In genomic region chr20:49983848-49984408, GRCh38 we compare ENCODE assay signal across 8 cellular contexts. TPM values are rescaled to one million over a fixed set of nuclear protein-coding genes. Genes with fewer than 3 reads are reported as not detected.
DNase-seq lines count a peak whose midpoint lies in the region; ATAC-seq and TF ChIP-seq lines count a peak whose summit lies in the region.

No MANE protein-coding gene starts in this region.

- no peaks in the 10 kb centered on the region for H3K9me3 ChIP-seq in Caco-2
- no peaks in the 10 kb centered on the region for H3K9me3 ChIP-seq in heart left ventricle

- H3K27ac ChIP-seq in heart left ventricle (peak overlapping the region; percentile 3 to 86 (median 78)), rectal smooth muscle tissue (ENCODE audit: low read depth, low read length) (peak overlapping the region; percentile 77)

- H3K4me3 Mint-ChIP-seq in Caco-2 (ENCODE audit: unreplicated experiment) = peak overlapping the region; percentile 73
- H3K4me3 Mint-ChIP-seq in activated CD8-positive, alpha-beta T cell treated with anti-CD3 and anti-CD28 coated beads for 36 hours = peak overlapping the region; percentile 65

- DNase-seq in Caco-2 = no peak
- DNase-seq in activated CD8-positive, alpha-beta T cell treated with anti-CD3 and anti-CD28 coated beads for 36 hours = no peak
- DNase-seq in heart left ventricle = peak in 2 of 5 donors; percentile 39 to 43
- DNase-seq in foreskin melanocyte = no peak
- no peak for DNase-seq in NCI-H1092 (lab: John Stamatoyannopoulos, UW)

- H3K4me3 ChIP-seq in Caco-2 (ENCODE audit: low read depth, low read length) (peak overlapping the region; percentile 69; the same call in 1 of the 2 replicates), heart left ventricle (peak overlapping the region; percentile 23 to 78 (median 60)), rectal smooth muscle tissue (ENCODE audit: low read length) (peak overlapping the region; percentile 78)

- peaks cover 1% of the 10 kb centered on the region; the same call in 1 of the 2 replicates for H3K36me3 ChIP-seq in Caco-2 (ENCODE audit: control insufficient read depth, insufficient read depth, low read length)
- peaks cover 0 to 14% (median 0%) of the 10 kb centered on the region in 9 donors for H3K36me3 ChIP-seq in heart left ventricle
- no peaks in the 10 kb centered on the region for H3K36me3 ChIP-seq in rectal smooth muscle tissue (ENCODE audit: control insufficient read depth, insufficient read depth, low read length)

- TF ChIP-seq CTCF in Caco-2 (IDR thresholded peaks at IDR 0.05; ENCODE audit: insufficient read depth in 1 of 2, low read depth in 1 of 2, low read length in 1 of 2, severe bottlenecking in 1 of 2, unreplicated experiment in 1 of 2) = no peak
- no peak for TF ChIP-seq CTCF in activated CD8-positive, alpha-beta T cell treated with anti-CD3 and anti-CD28 coated beads for 36 hours (IDR thresholded peaks at IDR 0.05)
- TF ChIP-seq CTCF in heart left ventricle (IDR thresholded peaks at IDR 0.05) = no peak

- intact Hi-C loops in Caco-2 (cut with micrococcal nuclease; ENCODE audit: unreplicated experiment) = loop anchor here (2.0 kb wide), 1 partner anchor 55 kb away; no protein-coding TSS in a partner anchor
- intact Hi-C loops in activated CD8-positive, alpha-beta T cell treated with anti-CD3 and anti-CD28 coated beads for 36 hours (cut with micrococcal nuclease) = loop anchor here (5.0 kb wide), 1 partner anchor 183 kb away; no protein-coding TSS in a partner anchor
- intact Hi-C loops in heart left ventricle (cut with DNase I) = loop anchor here in 7 of 10 donors (1.0 to 10.0 kb wide), 7 partner anchors 63 to 481 kb away; no protein-coding TSS in a partner anchor

- no peaks in the 10 kb centered on the region for H3K9me3 Mint-ChIP-seq in Caco-2 (ENCODE audit: unreplicated experiment)
- H3K9me3 Mint-ChIP-seq in activated CD8-positive, alpha-beta T cell treated with anti-CD3 and anti-CD28 coated beads for 36 hours = no peaks in the 10 kb centered on the region

- peaks cover 32% of the 10 kb centered on the region for H3K4me1 ChIP-seq in Caco-2
- H3K4me1 ChIP-seq in heart left ventricle = peaks cover 0 to 74% (median 47%) of the 10 kb centered on the region in 12 donors
- peaks cover 10% of the 10 kb centered on the region for H3K4me1 ChIP-seq in rectal smooth muscle tissue (ENCODE audit: control insufficient read depth, insufficient read depth, low read length)

- POLR2A ChIA-PET in Caco-2 (lab: Charles Lee) = interaction anchor here (0.6 to 2.1 kb wide), 4 partner anchors 33 to 88 kb away, joined by 3 to 12 read pairs (median 6); no protein-coding TSS in a partner anchor
- POLR2A ChIA-PET in activated CD8-positive, alpha-beta T cell treated with anti-CD3 and anti-CD28 coated beads for 36 hours (lab: Charles Lee) = interaction anchor here (1.0 to 1.4 kb wide), 2 partner anchors 366 to 499 kb away, joined by 3 read pairs; no protein-coding TSS in a partner anchor

- H3K36me3 Mint-ChIP-seq in Caco-2 (ENCODE audit: insufficient read depth, unreplicated experiment) = peaks cover 26% of the 10 kb centered on the region
- H3K36me3 Mint-ChIP-seq in activated CD8-positive, alpha-beta T cell treated with anti-CD3 and anti-CD28 coated beads for 36 hours (ENCODE audit: low read depth) = no peaks in the 10 kb centered on the region

- peaks cover 34% of the 10 kb centered on the region for H3K4me1 Mint-ChIP-seq in Caco-2 (ENCODE audit: low read depth, unreplicated experiment)
- peaks cover 27% of the 10 kb centered on the region for H3K4me1 Mint-ChIP-seq in activated CD8-positive, alpha-beta T cell treated with anti-CD3 and anti-CD28 coated beads for 36 hours (ENCODE audit: low read depth)

- ATAC-seq in activated CD8-positive, alpha-beta T cell treated with anti-CD3 and anti-CD28 coated beads for 36 hours = no peak
- ATAC-seq in heart left ventricle (no peak), HG02852 (IDR thresholded peaks at IDR 0.05; ENCODE audit: unreplicated experiment) (no peak), GM18517 (IDR thresholded peaks at IDR 0.05; ENCODE audit: unreplicated experiment) (no peak)

- CTCF ChIA-PET in Caco-2 (lab: Charles Lee) = interaction anchor here (0.5 to 11.4 kb wide), 3 partner anchors 32 to 84 kb away, joined by 3 to 433 read pairs (median 3); no protein-coding TSS in a partner anchor
- CTCF ChIA-PET in activated CD8-positive, alpha-beta T cell treated with anti-CD3 and anti-CD28 coated beads for 36 hours (lab: Charles Lee) = interaction anchor here (1.1 to 11.7 kb wide), 2 partner anchors 54 to 89 kb away, joined by 3 to 364 read pairs; no protein-coding TSS in a partner anchor

- no TSS peak for BruUV-seq in Caco-2 (replicated peaks; lab: Mats Ljungman, UMichigan)

- H3K9ac ChIP-seq in rectal smooth muscle tissue (ENCODE audit: low read length) = peak overlapping the region; percentile 41

- H3K27me3 ChIP-seq in Caco-2 (replicated peaks; ENCODE audit: control insufficient read depth, insufficient read depth, low read length) (no peaks in the 10 kb centered on the region), heart left ventricle (no peaks in the 10 kb centered on the region), rectal smooth muscle tissue (ENCODE audit: control insufficient read depth, insufficient read depth, low read length) (no peaks in the 10 kb centered on the region)

- 61 to 66% (median 63%) methylated on average over 14 to 18 of the region's 18 CpGs for WGBS in heart left ventricle, 4 donors

- no peaks in the 10 kb centered on the region for H3K27me3 Mint-ChIP-seq in Caco-2 (ENCODE audit: insufficient read depth, unreplicated experiment)
- peaks cover 3% of the 10 kb centered on the region for H3K27me3 Mint-ChIP-seq in activated CD8-positive, alpha-beta T cell treated with anti-CD3 and anti-CD28 coated beads for 36 hours

- H3K27ac Mint-ChIP-seq in Caco-2 (ENCODE audit: unreplicated experiment) = peak overlapping the region; percentile 73
- no peak overlapping the region for H3K27ac Mint-ChIP-seq in activated CD8-positive, alpha-beta T cell treated with anti-CD3 and anti-CD28 coated beads for 36 hours

- TF ChIP-seq POLR2A in heart left ventricle (IDR thresholded peaks at IDR 0.05) = no peak

RNA-seq across cellular contexts. Expression of gene SNAI1, which starts 1.1 kb away (rescaled TPM):
- total RNA-seq in Caco-2 (2022) (8.9 and 10.9 TPM in 2 replicates), heart left ventricle (1 to 10 TPM in 6 of 9 donors, under 1 TPM in 3; 0.37 to 6.7 (median 1.6) TPM)
- 1 to 10 TPM in 1 of 2 experiments, under 1 TPM in 1; 0.90 to 1.4 TPM for total RNA-seq in activated CD8-positive, alpha-beta T cell treated with anti-CD3 and anti-CD28 coated beads for 36 hours
- 1 to 10 TPM in 1 of 2 donors, under 1 TPM in 1; 0.95 to 3.1 TPM for polyA plus RNA-seq in heart left ventricle

RNA-seq across cellular contexts. Expression of gene RNF114, which starts 47.7 kb away (rescaled TPM):
- total RNA-seq in Caco-2 (2022) (146 and 154 TPM in 2 replicates), heart left ventricle (100 to 1,000 TPM in 2 of 9 donors, 10 to 100 TPM in 7; 42.1 to 128 (median 52.4) TPM)
- 10 to 100 TPM; 68.4 to 70.5 TPM for total RNA-seq in activated CD8-positive, alpha-beta T cell treated with anti-CD3 and anti-CD28 coated beads for 36 hours
- polyA plus RNA-seq in heart left ventricle = 10 to 100 TPM; 36.5 to 48.5 TPM
